1 cellular context compared by ENCODE assay signal in the genomic region with DNA sequence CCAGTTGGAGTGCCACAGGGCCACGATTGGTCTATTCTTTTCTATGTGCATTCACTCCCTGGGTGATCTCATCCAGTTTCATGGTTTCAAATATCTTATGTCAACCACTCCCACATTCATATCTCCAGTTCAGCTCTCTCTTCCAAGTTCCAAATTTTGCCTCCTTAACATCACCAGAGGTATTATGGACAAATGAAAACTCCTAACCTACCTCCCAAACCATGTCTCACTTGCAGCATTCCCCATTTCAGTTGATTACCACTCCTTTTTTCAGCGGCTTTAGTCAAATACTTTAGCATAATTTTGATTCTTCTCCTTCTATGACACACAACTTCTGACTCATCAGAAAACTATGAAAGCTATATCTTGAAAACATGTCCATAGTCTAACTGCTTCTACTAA.
TF ChIP-seq lines count a peak whose summit lies in the region.

No MANE protein-coding gene starts in this region.

TF ChIP-seq in HEK293, 187 proteins besides CTCF, POLR2A, EP300 and RAD21 (continued from another document):
- TF ChIP-seq PRDM2 (tag by site-specific recombination; IDR thresholded peaks at IDR 0.05; ENCODE audit: borderline replicate concordance) = no peak
- TF ChIP-seq ZSCAN16 (tag by site-specific recombination; IDR thresholded peaks at IDR 0.05) = no peak
